In genomic region chr10:114042895-114043531, GRCh38 we compare ENCODE assay signal across 8 cellular contexts. TPM values are rescaled to one million over a fixed set of nuclear protein-coding genes. Genes with fewer than 3 reads are reported as not detected.
DNase-seq lines count a peak whose midpoint lies in the region; ATAC-seq and TF ChIP-seq lines count a peak whose summit lies in the region.

No MANE protein-coding gene starts in this region.

- H3K9me3 Mint-ChIP-seq in activated T-cell treated with anti-CD3 and anti-CD28 coated beads, Interleukin-2, amount 50 U/mL, for 72 hours, result no peaks in the 10 kb centered on the region

- peaks cover 8% of the 10 kb centered on the region for H3K27me3 ChIP-seq in left ventricle myocardium inferior (ENCODE audit: low read depth)

- no peaks in the 10 kb centered on the region for H3K9me3 ChIP-seq in left ventricle myocardium inferior (replicated peaks)

- no peak for TF ChIP-seq CTCF in LNCaP clone FGC (IDR thresholded peaks at IDR 0.05; ENCODE audit: control insufficient read depth, extremely low read depth, insufficient read depth)
- no peak for TF ChIP-seq CTCF in left ventricle myocardium inferior (IDR thresholded peaks at IDR 0.05; ENCODE audit: borderline replicate concordance)

- H3K4me3 ChIP-seq in LNCaP clone FGC (ENCODE audit: low read depth, low read length) (peak overlapping the region; percentile 57), left ventricle myocardium inferior (peak overlapping the region; percentile 77)

- peaks cover 19% of the 10 kb centered on the region for H3K4me1 Mint-ChIP-seq in activated T-cell treated with anti-CD3 and anti-CD28 coated beads, Interleukin-2, amount 50 U/mL, for 72 hours (ENCODE audit: low read depth)

- H3K27me3 Mint-ChIP-seq in activated T-cell treated with anti-CD3 and anti-CD28 coated beads, Interleukin-2, amount 50 U/mL, for 72 hours (ENCODE audit: low read depth), result peaks cover 83% of the 10 kb centered on the region

- DNase-seq in COLO668 (lab: John Stamatoyannopoulos, UW; ENCODE audit: unreplicated experiment) (peak; percentile 36), LNCaP clone FGC (ENCODE audit: low read depth) (no peak), left ventricle myocardium inferior (peak; percentile 64), pons (ENCODE audit: low spot score) (peak; percentile 53)
- DNase-seq in activated T-cell treated with anti-CD3 and anti-CD28 coated beads, Interleukin-2, amount 50 U/mL, for 72 hours, result peak; percentile 4 to 9

- peaks cover 1 to 5% of the 10 kb centered on the region in 2 donors for H3K36me3 Mint-ChIP-seq in activated T-cell treated with anti-CD3 and anti-CD28 coated beads, Interleukin-2, amount 50 U/mL, for 72 hours (ENCODE audit: insufficient read depth in 2 of 2)

- H3K36me3 ChIP-seq in left ventricle myocardium inferior, result no peaks in the 10 kb centered on the region

- H3K27ac Mint-ChIP-seq in activated T-cell treated with anti-CD3 and anti-CD28 coated beads, Interleukin-2, amount 50 U/mL, for 72 hours, result no peak overlapping the region

- H3K4me1 ChIP-seq in left ventricle myocardium inferior, result peaks cover 48% of the 10 kb centered on the region

- peak overlapping the region; percentile 73 to 76 for H3K4me3 Mint-ChIP-seq in activated T-cell treated with anti-CD3 and anti-CD28 coated beads, Interleukin-2, amount 50 U/mL, for 72 hours

- peak; percentile 27 for ATAC-seq in GM19397 (IDR thresholded peaks at IDR 0.05; ENCODE audit: unreplicated experiment)
- ATAC-seq in activated T-cell treated with anti-CD3 and anti-CD28 coated beads, Interleukin-2, amount 50 U/mL, for 72 hours (replicated peaks in 1 of 2), result peak; percentile 32 to 47
- no peak for ATAC-seq in GM18861 (IDR thresholded peaks at IDR 0.05; ENCODE audit: unreplicated experiment)
- ATAC-seq in GM19467 (IDR thresholded peaks at IDR 0.05; ENCODE audit: unreplicated experiment), result no peak

- peak overlapping the region; percentile 95 for H3K27ac ChIP-seq in left ventricle myocardium inferior (replicated peaks)

- intact Hi-C loops in left ventricle myocardium inferior (cut with micrococcal nuclease), result no loop called here

RNA-seq across cellular contexts. Expression of gene ADRB1, which starts 0.7 kb away (rescaled TPM):
- total RNA-seq in activated T-cell treated with anti-CD3 and anti-CD28 coated beads, Interleukin-2, amount 50 U/mL, for 72 hours, result not detected
- total RNA-seq in left ventricle myocardium inferior, result 35.0 TPM

Comparison
In these comparisons a context has a peak if more than half of its experiments do, and no peak if none do; other contexts are left out.
1. ATAC-seq: peak in GM19397 (single experiment) and activated T-cell treated with anti-CD3 and anti-CD28 coated beads, Interleukin-2, amount 50 U/mL, for 72 hours (2 of 2); none in GM18861 (single experiment) and GM19467 (single experiment).
2. RNA of gene ADRB1, which starts 0.7 kb away (total RNA-seq): 35.0 TPM in left ventricle myocardium inferior (single experiment); not detected in activated T-cell treated with anti-CD3 and anti-CD28 coated beads, Interleukin-2, amount 50 U/mL, for 72 hours; every median in the first group is over 10 times any median in the second.